ENCODE assay signal across 28 cellular contexts in the genomic region with DNA sequence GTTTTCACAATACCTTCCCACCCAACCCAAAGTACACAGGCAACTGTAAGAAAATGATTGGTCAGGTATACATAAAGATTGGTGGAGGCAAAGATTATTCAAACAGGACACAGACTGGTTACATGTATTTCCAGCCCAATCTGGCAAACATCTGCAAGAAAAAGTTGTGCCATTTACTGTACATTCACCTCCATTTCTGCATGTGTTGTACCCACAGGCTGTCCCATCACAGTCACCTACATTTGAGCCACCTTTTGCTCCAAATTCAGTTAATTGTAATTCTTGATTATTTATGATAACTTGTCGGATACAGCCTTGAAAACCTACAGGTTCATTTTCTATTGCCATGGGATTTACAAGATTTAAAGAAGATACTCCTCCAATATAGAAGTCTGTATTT.
"Had no signal": no experiment of that assay in that cellular context is flagged by ENCODE, and none has a peak within 500 bp of the region (broad histone marks: within the 10 kb centered on the region; RNA-seq: fewer than 3 reads in every experiment).

No MANE protein-coding gene starts in this region.

- ATAC-seq: naive thymus-derived CD4-positive, alpha-beta T cell; natural killer cell; psoas muscle; right cardiac atrium; right lobe of liver; stimulated activated memory B cell treated with anti-CD40 and anti-IgM and Interleukin-4, amounts not matched to agents 10 μg/mL and 1 μg/mL and 100 μg/mL, for 72 hours; stimulated activated naive CD8-positive, alpha-beta T cell treated with anti-CD3 and anti-CD28 coated beads, Interleukin-15, amount 100 ng/mL, for 72 hours; stimulated activated naive CD8-positive, alpha-beta T cell treated with anti-CD3 and anti-CD28 coated beads, Interleukin-15, Interleukin-2, amounts not matched to agents 100 U/mL and 50 U/mL, for 24 hours; upper lobe of right lung had no signal

- H3K4me1 Mint-ChIP-seq: nephron; neural progenitor cell; stimulated activated memory B cell treated with anti-CD40 and anti-IgM and Interleukin-4, amounts not matched to agents 10 μg/mL and 1 μg/mL and 100 μg/mL, for 72 hours; stimulated activated naive CD8-positive, alpha-beta T cell treated with anti-CD3 and anti-CD28 coated beads, Interleukin-15, amount 100 ng/mL, for 72 hours had no signal

- H3K4me3 Mint-ChIP-seq: naive thymus-derived CD4-positive, alpha-beta T cell; natural killer cell; nephron; neural progenitor cell; stimulated activated memory B cell treated with anti-CD40 and anti-IgM and Interleukin-4, amounts not matched to agents 10 μg/mL and 1 μg/mL and 100 μg/mL, for 72 hours; stimulated activated naive CD8-positive, alpha-beta T cell treated with anti-CD3 and anti-CD28 coated beads, Interleukin-15, amount 100 ng/mL, for 72 hours; type B pancreatic cell had no signal

- FAIRE-seq: small intestine had no signal

- H3K36me3 Mint-ChIP-seq: natural killer cell, neural progenitor cell, type B pancreatic cell had no signal

- H3K27me3 Mint-ChIP-seq: naive thymus-derived CD4-positive, alpha-beta T cell; progenitor cell of endocrine pancreas; stimulated activated memory B cell treated with anti-CD40 and anti-IgM and Interleukin-4, amounts not matched to agents 10 μg/mL and 1 μg/mL and 100 μg/mL, for 72 hours; stimulated activated naive CD8-positive, alpha-beta T cell treated with anti-CD3 and anti-CD28 coated beads, Interleukin-15, amount 100 ng/mL, for 72 hours; type B pancreatic cell had no signal

- H3K9me3 Mint-ChIP-seq: naive thymus-derived CD4-positive, alpha-beta T cell; natural killer cell; nephron; neural progenitor cell; stimulated activated memory B cell treated with anti-CD40 and anti-IgM and Interleukin-4, amounts not matched to agents 10 μg/mL and 1 μg/mL and 100 μg/mL, for 72 hours; stimulated activated naive CD8-positive, alpha-beta T cell treated with anti-CD3 and anti-CD28 coated beads, Interleukin-15, amount 100 ng/mL, for 72 hours; type B pancreatic cell had no signal

- H3K27ac Mint-ChIP-seq: nephron; neural progenitor cell; progenitor cell of endocrine pancreas; stimulated activated memory B cell treated with anti-CD40 and anti-IgM and Interleukin-4, amounts not matched to agents 10 μg/mL and 1 μg/mL and 100 μg/mL, for 72 hours; stimulated activated naive CD8-positive, alpha-beta T cell treated with anti-CD3 and anti-CD28 coated beads, Interleukin-15, amount 100 ng/mL, for 72 hours; type B pancreatic cell had no signal

- DNase-seq: naive thymus-derived CD4-positive, alpha-beta T cell; natural killer cell; occipital lobe; ovary; posterior cingulate gyrus; psoas muscle; right cardiac atrium; right lobe of liver; sigmoid colon; small intestine; stimulated activated CD4-positive, alpha-beta T cell treated with anti-CD3 and anti-CD28 coated beads, Interleukin-15, amount 100 ng/mL, for 24 hours; stimulated activated CD4-positive, alpha-beta T cell treated with anti-CD3 and anti-CD28 coated beads, Interleukin-2, amount 100 ng/mL, for 24 hours; stimulated activated CD4-positive, alpha-beta T cell treated with anti-CD3 and anti-CD28 coated beads, Interleukin-2, amount 100 ng/mL, for 48 hours; stimulated activated CD4-positive, alpha-beta T cell treated with anti-CD3 and anti-CD28 coated beads, Interleukin-4, amount 100 ng/mL, for 4 hours; stimulated activated CD8-positive, alpha-beta memory T cell treated with anti-CD3 and anti-CD28 coated beads, Interleukin-4, amount 100 ng/mL, for 48 hours; stimulated activated naive CD4-positive, alpha-beta T cell; stimulated activated naive CD8-positive, alpha-beta T cell treated with anti-CD3 and anti-CD28 coated beads, Interleukin-15, amount 100 ng/mL, for 72 hours; stimulated activated naive CD8-positive, alpha-beta T cell treated with anti-CD3 and anti-CD28 coated beads, Interleukin-15, Interleukin-2, amounts not matched to agents 100 U/mL and 50 U/mL, for 24 hours; substantia nigra; testis; tibial artery; transverse colon; upper lobe of right lung had no signal
